In the genomic region with DNA sequence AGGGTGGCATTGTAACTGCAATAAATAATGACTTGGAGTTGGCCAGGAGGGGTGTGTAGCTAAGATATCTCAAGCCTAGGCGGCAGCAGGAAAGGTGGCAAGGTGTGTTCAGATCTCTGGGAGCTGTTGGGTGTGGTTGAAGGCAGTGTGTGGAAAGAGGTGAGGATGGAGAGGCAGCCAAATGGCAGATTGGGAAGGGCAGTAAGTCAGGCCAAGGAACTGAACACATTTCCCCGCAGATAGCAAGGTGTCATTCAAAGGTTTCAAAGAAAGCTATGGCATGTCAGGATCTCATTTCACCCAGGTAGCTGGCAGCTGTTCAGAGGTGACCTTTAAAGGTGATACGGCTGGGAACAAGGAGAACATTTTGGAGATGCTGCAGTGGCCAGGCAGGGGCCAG, we compare ENCODE assay signal across 24 cellular contexts.
"Had no signal": no experiment of that assay in that cellular context is flagged by ENCODE, and none has a peak within 500 bp of the region (broad histone marks: within the 10 kb centered on the region; RNA-seq: fewer than 3 reads in every experiment).

No MANE protein-coding gene starts in this region.

- H3K36me3 ChIP-seq: left ventricle myocardium inferior, pancreas, prostate gland, spleen, suprapubic skin, thoracic aorta, tibial artery, uterus had no signal

- H3K4me3 Mint-ChIP-seq: immature natural killer cell; memory B cell; naive thymus-derived CD8-positive, alpha-beta T cell; stimulated activated effector memory CD8-positive, alpha-beta T cell treated with anti-CD3 and anti-CD28 coated beads, Interleukin-12 subunit alpha, Interleukin-12 subunit beta, amount 100 ng/mL, for 72 hours; stimulated activated naive CD8-positive, alpha-beta T cell treated with anti-CD3 and anti-CD28 coated beads, Interleukin-15, Interleukin-2, amounts not matched to agents 100 ng/mL and 50 ng/mL, for 24 hours had no signal

- H3K27ac Mint-ChIP-seq: immature natural killer cell; memory B cell; stimulated activated effector memory CD8-positive, alpha-beta T cell treated with anti-CD3 and anti-CD28 coated beads, Interleukin-12 subunit alpha, Interleukin-12 subunit beta, amount 100 ng/mL, for 72 hours; stimulated activated naive CD8-positive, alpha-beta T cell treated with anti-CD3 and anti-CD28 coated beads, Interleukin-15, Interleukin-2, amounts not matched to agents 100 ng/mL and 50 ng/mL, for 24 hours had no signal

- H3K4me1 Mint-ChIP-seq: immature natural killer cell; memory B cell; stimulated activated effector memory CD8-positive, alpha-beta T cell treated with anti-CD3 and anti-CD28 coated beads, Interleukin-12 subunit alpha, Interleukin-12 subunit beta, amount 100 ng/mL, for 72 hours had no signal

- H3K27me3 ChIP-seq: pancreas, spleen, suprapubic skin, uterus had no signal

- H3K36me3 Mint-ChIP-seq: immature natural killer cell; memory B cell; naive thymus-derived CD8-positive, alpha-beta T cell; stimulated activated effector memory CD8-positive, alpha-beta T cell treated with anti-CD3 and anti-CD28 coated beads, Interleukin-12 subunit alpha, Interleukin-12 subunit beta, amount 100 ng/mL, for 72 hours had no signal

- H3K27ac ChIP-seq: left ventricle myocardium inferior, pancreas, prostate gland, spleen, suprapubic skin, thoracic aorta, tibial artery, uterus had no signal

- H3K4me1 ChIP-seq: left ventricle myocardium inferior, pancreas, prostate gland, spleen, suprapubic skin, tibial artery, uterus had no signal

- DNase-seq: hypothalamus; immature natural killer cell; left ventricle myocardium inferior; midbrain; mucosa of descending colon; naive thymus-derived CD8-positive, alpha-beta T cell; nucleus accumbens; pancreas; posterior cingulate gyrus; retina; right cardiac atrium; small intestine; spleen; stimulated activated CD4-positive, alpha-beta T cell treated with anti-CD3 and anti-CD28 coated beads, Interleukin-4, amount 100 ng/mL, for 24 hours; stimulated activated naive CD4-positive, alpha-beta T cell; uterus had no signal

- H3K9me3 Mint-ChIP-seq: immature natural killer cell had no signal

- H3K9me3 ChIP-seq: left ventricle myocardium inferior, mucosa of descending colon, pancreas, prostate gland, suprapubic skin, thoracic aorta, tibial artery, uterus had no signal

- H3K4me3 ChIP-seq: left ventricle myocardium inferior, mucosa of descending colon, pancreas, prostate gland, spleen, suprapubic skin, thoracic aorta, tibial artery, uterus had no signal

- ATAC-seq: mucosa of descending colon; naive thymus-derived CD8-positive, alpha-beta T cell; pancreas; right cardiac atrium; sciatic nerve; stimulated activated effector memory CD8-positive, alpha-beta T cell treated with anti-CD3 and anti-CD28 coated beads, Interleukin-12 subunit alpha, Interleukin-12 subunit beta, amount 100 ng/mL, for 72 hours had no signal
